In genomic region chr11:86740628-86741488, GRCh38 we compare ENCODE assay signal across 9 cellular contexts. TPM values are rescaled to one million over a fixed set of nuclear protein-coding genes. Genes with fewer than 3 reads are reported as not detected.
A peak's percentile ranks its signal among the peaks of the same experiment; 100 is the strongest.
DNase-seq lines count a peak whose midpoint lies in the region; ATAC-seq, FAIRE-seq and TF ChIP-seq lines count a peak whose summit lies in the region.
"Had no signal": no experiment of that assay in that cellular context is flagged by ENCODE, and none has a peak within 500 bp of the region (broad histone marks: within the 10 kb centered on the region; RNA-seq: fewer than 3 reads in every experiment).

No MANE protein-coding gene starts in this region.

- H3K27ac ChIP-seq in AG04450 (ENCODE audit: low read depth, low read length), result peak overlapping the region; percentile 97
- peak overlapping the region; percentile 80 for H3K27ac ChIP-seq in adipose tissue (ENCODE audit: low read depth, low read length)

- H3K4me3 ChIP-seq in AG04450 (ENCODE audit: low read depth, low read length), result no peak overlapping the region; the same call in 1 of the 2 replicates

- H3K9me3 ChIP-seq in AG04450 (ENCODE audit: control insufficient read depth, insufficient read depth, low read length), result no peaks in the 10 kb centered on the region; the same call in 1 of the 2 replicates

- POLR2A ChIA-PET in AG04450 (lab: Yijun Ruan, JAX), result interaction anchor here (0.8 to 1.1 kb wide), 4 partner anchors 20 to 257 kb away, joined by 3 to 5 read pairs (median 4); no protein-coding TSS in a partner anchor

- no peaks in the 10 kb centered on the region for H3K27me3 ChIP-seq in AG04450 (ENCODE audit: control insufficient read depth, insufficient read depth, low read length)

- no peak for FAIRE-seq in GM12892 (lab: Jason Lieb, UNC)
- FAIRE-seq: frontal cortex had no signal

- TF ChIP-seq CTCF in AG04450 (IDR thresholded peaks at IDR 0.05; ENCODE audit: low read depth, low read length), result no peak

- CTCF ChIA-PET in AG04450 (lab: Charles Lee), result interaction anchor here (2.0 kb wide), 1 partner anchor 20 kb away, joined by 4 read pairs; no protein-coding TSS in a partner anchor

- DNase-seq in AG04450 (ENCODE audit: low read depth, low spot score), result peak; percentile 88
- peak; percentile 98 for DNase-seq in HS-27A (ENCODE audit: low read depth)
- DNase-seq in left ventricle myocardium superior, result no peak
- peak; percentile 15 for DNase-seq in putamen (ENCODE audit: low spot score)
- DNase-seq in NCI-H82 treated with DMSO at 0.1 percent for 48 hours (lab: John Stamatoyannopoulos, UW; ENCODE audit: unreplicated experiment), result no peak
- DNase-seq in GM12892 (ENCODE audit: insufficient read length), result no peak

- ATAC-seq in left ventricle myocardium superior (peak; percentile 81), GM21360 (IDR thresholded peaks at IDR 0.05; ENCODE audit: unreplicated experiment) (no peak)

- intact Hi-C loops in left ventricle myocardium superior (cut with micrococcal nuclease), result no loop called here

- 56 to 71% (median 69%) methylated on average over 7 of the region's 7 CpGs for WGBS in adipose tissue, 3 donors

- no peak for TF ChIP-seq POLR2A in GM12892 (IDR thresholded peaks at IDR 0.05; ENCODE audit: low read depth, low read length)

RNA-seq across cellular contexts. Expression of gene PRSS23, which starts 59.5 kb away (rescaled TPM):
- polyA plus RNA-seq in AG04450 (2011; rRNA removed) (50.3 and 58.0 TPM in 2 replicates), adipose tissue (10 to 100 TPM; 11.2 to 33.3 (median 29.1) TPM)
- 68.5 and 75.3 TPM in 2 replicates for polyA minus RNA-seq in AG04450 (2011; rRNA and poly(A)+ RNA removed)
- total RNA-seq in left ventricle myocardium superior, result 5.6 TPM
- polyA plus RNA-seq in GM12892 (2012; ENCODE audit: missing spikeins), result not detected

Comparison
In these comparisons a context has a peak if more than half of its experiments do, and no peak if none do; other contexts are left out.
1. DNase-seq: peak in AG04450 (single experiment), HS-27A (single experiment) and putamen (single experiment); none in left ventricle myocardium superior (single experiment), NCI-H82 treated with DMSO at 0.1 percent for 48 hours (single experiment) and GM12892 (single experiment).